40 cellular contexts compared by ENCODE assay signal in genomic region chr2:27520316-27520715, GRCh38. TPM values are rescaled to one million over a fixed set of nuclear protein-coding genes. Genes with fewer than 3 reads are reported as not detected.
"Had no signal": no experiment of that assay in that cellular context is flagged by ENCODE, and none has a peak within 500 bp of the region (broad histone marks: within the 10 kb centered on the region; RNA-seq: fewer than 3 reads in every experiment).

No MANE protein-coding gene starts in this region.

- H3K9me3 ChIP-seq: ascending aorta had no signal

- FAIRE-seq: TTC549 had no signal

- H3K4me1 Mint-ChIP-seq: activated B cell treated with CpG ODN at 0.5 μM for 24 hours; activated CD4-positive, alpha-beta T cell treated with anti-CD3 and anti-CD28 coated beads, Interleukin-2, amount 10 ng/mL, durations not matched to agents 24 days and 14 days; activated naive CD8-positive, alpha-beta T cell treated with anti-CD3 and anti-CD28 coated beads, Interleukin-2, amount 10 ng/mL, durations not matched to agents 7 days and 5 days; activated naive CD8-positive, alpha-beta T cell treated with anti-CD3 and anti-CD28 coated beads, Interleukin-2, amount 50 U/mL, for 24 hours; activated T-helper 17 cell treated with anti-CD3 and anti-CD28 coated beads, Interleukin-2, amount 50 U/mL, for 72 hours; brain; central memory CD8-positive, alpha-beta T cell had no signal

- H3K4me1 ChIP-seq: ascending aorta had no signal

- H3K27ac Mint-ChIP-seq: activated B cell treated with CpG ODN at 0.5 μM for 24 hours; activated CD4-positive, alpha-beta memory T cell treated with anti-CD3 and anti-CD28 coated beads for 36 hours; activated CD4-positive, alpha-beta T cell treated with anti-CD3 and anti-CD28 coated beads, Interleukin-2, amount 10 ng/mL, durations not matched to agents 24 days and 14 days; activated CD8-positive, alpha-beta T cell treated with anti-CD3 and anti-CD28 coated beads for 36 hours; activated naive CD4-positive, alpha-beta T cell treated with anti-CD3 and anti-CD28 coated beads for 36 hours; activated naive CD8-positive, alpha-beta T cell; activated naive CD8-positive, alpha-beta T cell treated with anti-CD3 and anti-CD28 coated beads, Interleukin-2, amount 10 ng/mL, durations not matched to agents 7 days and 5 days; activated naive CD8-positive, alpha-beta T cell treated with anti-CD3 and anti-CD28 coated beads, Interleukin-2, amount 50 U/mL, for 24 hours; activated T-cell treated with anti-CD3 and anti-CD28 coated beads, Interleukin-2, amount 50 U/mL, for 72 hours; activated T-helper 1 cell treated with anti-CD3 and anti-CD28 coated beads, Interleukin-12 subunit alpha, Interleukin-12 subunit beta, Interleukin-2, Interleukin-4 antibody, amounts not matched to agents 30 ng/mL and 10 ng/mL and 1 ng/mL, durations not matched to agents 14 hours and 24 hours and 36 hours; activated T-helper 17 cell treated with anti-CD3 and anti-CD28 coated beads, Interleukin-2, amount 50 U/mL, for 72 hours; brain; T-helper 1 cell treated with Interleukin-12 subunit alpha and Interleukin-12 subunit beta and Interleukin-4 antibody, amounts not matched to agents 30 μg/mL and 1 μg/mL, for 36 hours; T-helper 2 cell treated with Interferon-gamma antibody and Interleukin-4, amounts not matched to agents 5 μg/mL and 100 μg/mL, for 36 hours had no signal

- H3K4me3 ChIP-seq: ascending aorta, cardiac muscle cell had no signal

- H3K9me3 Mint-ChIP-seq: activated B cell treated with CpG ODN at 0.5 μM for 24 hours; activated CD4-positive, alpha-beta memory T cell treated with anti-CD3 and anti-CD28 coated beads for 36 hours; activated CD4-positive, alpha-beta T cell treated with anti-CD3 and anti-CD28 coated beads, Interleukin-2, amount 10 ng/mL, durations not matched to agents 24 days and 14 days; activated CD8-positive, alpha-beta T cell treated with anti-CD3 and anti-CD28 coated beads for 36 hours; activated naive CD4-positive, alpha-beta T cell treated with anti-CD3 and anti-CD28 coated beads for 36 hours; activated naive CD8-positive, alpha-beta T cell treated with anti-CD3 and anti-CD28 coated beads, Interleukin-2, amount 10 ng/mL, durations not matched to agents 7 days and 5 days; activated naive CD8-positive, alpha-beta T cell treated with anti-CD3 and anti-CD28 coated beads, Interleukin-2, amount 50 U/mL, for 24 hours; activated T-cell treated with anti-CD3 and anti-CD28 coated beads, Interleukin-2, amount 50 U/mL, for 4 hours; activated T-cell treated with anti-CD3 and anti-CD28 coated beads, Interleukin-2, amount 50 U/mL, for 72 hours; activated T-helper 1 cell treated with anti-CD3 and anti-CD28 coated beads, Interleukin-12 subunit alpha, Interleukin-12 subunit beta, Interleukin-2, Interleukin-4 antibody, amounts not matched to agents 30 ng/mL and 10 ng/mL and 1 ng/mL, durations not matched to agents 14 hours and 24 hours and 36 hours; activated T-helper 17 cell treated with anti-CD3 and anti-CD28 coated beads, Interleukin-2, amount 50 U/mL, for 72 hours; brain; central memory CD8-positive, alpha-beta T cell; T-helper 1 cell treated with Interleukin-12 subunit alpha and Interleukin-12 subunit beta and Interleukin-4 antibody, amounts not matched to agents 30 μg/mL and 1 μg/mL, for 36 hours; T-helper 2 cell treated with Interferon-gamma antibody and Interleukin-4, amounts not matched to agents 5 μg/mL and 100 μg/mL, for 36 hours had no signal

- DNase-seq: activated B cell treated with CpG ODN at 0.5 μM for 24 hours; activated CD4-positive, alpha-beta memory T cell treated with anti-CD3 and anti-CD28 coated beads for 36 hours; activated CD4-positive, alpha-beta T cell treated with anti-CD3 and anti-CD28 coated beads for 4 hours; activated CD4-positive, alpha-beta T cell treated with anti-CD3 and anti-CD28 coated beads, Interleukin-2, amount 10 ng/mL, durations not matched to agents 24 days and 14 days; activated CD4-positive, alpha-beta T cell treated with anti-CD3 and anti-CD28 coated beads, Interleukin-2, amount 50 U/mL, for 1 hour; activated CD4-positive, alpha-beta T cell treated with anti-CD3 and anti-CD28 coated beads, Interleukin-2, amount 50 U/mL, for 4 hours; activated CD4-positive, CD25-positive, alpha-beta regulatory T cell treated with anti-CD3 and anti-CD28 coated beads, Interleukin-2, amount 50 U/mL, for 72 hours; activated CD8-positive, alpha-beta memory T cell treated with anti-CD3 and anti-CD28 coated beads, Interleukin-2, amount 50 U/mL, for 4 hours; activated CD8-positive, alpha-beta T cell treated with anti-CD3 and anti-CD28 coated beads for 36 hours; activated effector memory CD4-positive, alpha-beta T cell treated with anti-CD3 and anti-CD28 coated beads, Interleukin-2, amount 50 U/mL, for 16 hours; activated gamma-delta T cell treated with Interleukin-2 at 50 U/mL for 16 hours; activated naive CD4-positive, alpha-beta T cell; activated naive CD4-positive, alpha-beta T cell treated with anti-CD3 and anti-CD28 coated beads for 36 hours; activated naive CD4-positive, alpha-beta T cell treated with anti-CD3 and anti-CD28 coated beads, Interleukin-2, amount 50 U/mL, for 16 hours; activated naive CD8-positive, alpha-beta T cell treated with anti-CD3 and anti-CD28 coated beads, Interleukin-2, amount 10 ng/mL, durations not matched to agents 7 days and 5 days; activated naive CD8-positive, alpha-beta T cell treated with anti-CD3 and anti-CD28 coated beads, Interleukin-2, amount 50 U/mL, for 24 hours; activated T-cell treated with anti-CD3 and anti-CD28 coated beads for 4 hours; activated T-cell treated with anti-CD3 and anti-CD28 coated beads, Interleukin-2, amount 50 U/mL, for 1 hour; activated T-cell treated with anti-CD3 and anti-CD28 coated beads, Interleukin-2, amount 50 U/mL, for 4 hours; activated T-cell treated with anti-CD3 and anti-CD28 coated beads, Interleukin-2, amount 50 U/mL, for 72 hours; amygdala; anterior cingulate cortex; caudate nucleus; cerebellar nuclear complex; T-helper 1 cell; T-helper 2 cell; T-helper 9 cell had no signal

- H3K27ac ChIP-seq: ascending aorta, cardiac muscle cell, VCaP had no signal

- H3K27me3 ChIP-seq: ascending aorta, cardiac muscle cell had no signal

- H3K36me3 ChIP-seq: ascending aorta, cardiac muscle cell had no signal

- H3K36me3 Mint-ChIP-seq: activated CD4-positive, alpha-beta memory T cell treated with anti-CD3 and anti-CD28 coated beads for 36 hours; activated naive CD8-positive, alpha-beta T cell; activated naive CD8-positive, alpha-beta T cell treated with anti-CD3 and anti-CD28 coated beads, Interleukin-2, amount 10 ng/mL, durations not matched to agents 7 days and 5 days; brain had no signal

- H3K4me3 Mint-ChIP-seq: activated B cell treated with CpG ODN at 0.5 μM for 24 hours; activated CD4-positive, alpha-beta memory T cell treated with anti-CD3 and anti-CD28 coated beads for 36 hours; activated CD4-positive, alpha-beta T cell treated with anti-CD3 and anti-CD28 coated beads, Interleukin-2, amount 10 ng/mL, durations not matched to agents 24 days and 14 days; activated CD8-positive, alpha-beta T cell treated with anti-CD3 and anti-CD28 coated beads for 36 hours; activated naive CD4-positive, alpha-beta T cell treated with anti-CD3 and anti-CD28 coated beads for 36 hours; activated naive CD8-positive, alpha-beta T cell; activated naive CD8-positive, alpha-beta T cell treated with anti-CD3 and anti-CD28 coated beads, Interleukin-2, amount 10 ng/mL, durations not matched to agents 7 days and 5 days; activated naive CD8-positive, alpha-beta T cell treated with anti-CD3 and anti-CD28 coated beads, Interleukin-2, amount 50 U/mL, for 24 hours; activated T-cell treated with anti-CD3 and anti-CD28 coated beads, Interleukin-2, amount 50 U/mL, for 4 hours; activated T-cell treated with anti-CD3 and anti-CD28 coated beads, Interleukin-2, amount 50 U/mL, for 72 hours; activated T-helper 1 cell treated with anti-CD3 and anti-CD28 coated beads, Interleukin-12 subunit alpha, Interleukin-12 subunit beta, Interleukin-2, Interleukin-4 antibody, amounts not matched to agents 30 ng/mL and 10 ng/mL and 1 ng/mL, durations not matched to agents 14 hours and 24 hours and 36 hours; activated T-helper 17 cell treated with anti-CD3 and anti-CD28 coated beads, Interleukin-2, amount 50 U/mL, for 72 hours; brain; central memory CD8-positive, alpha-beta T cell; T-helper 1 cell treated with Interleukin-12 subunit alpha and Interleukin-12 subunit beta and Interleukin-4 antibody, amounts not matched to agents 30 μg/mL and 1 μg/mL, for 36 hours; T-helper 2 cell treated with Interferon-gamma antibody and Interleukin-4, amounts not matched to agents 5 μg/mL and 100 μg/mL, for 36 hours had no signal

- ATAC-seq: activated CD8-positive, alpha-beta T cell treated with anti-CD3 and anti-CD28 coated beads for 36 hours; activated naive CD8-positive, alpha-beta T cell treated with anti-CD3 and anti-CD28 coated beads, Interleukin-2, amount 50 U/mL, for 24 hours; activated T-cell treated with anti-CD3 and anti-CD28 coated beads, Interleukin-2, amount 50 U/mL, for 4 hours; activated T-cell treated with anti-CD3 and anti-CD28 coated beads, Interleukin-2, amount 50 U/mL, for 72 hours; activated T-helper 17 cell treated with anti-CD3 and anti-CD28 coated beads, Interleukin-2, amount 50 U/mL, for 72 hours had no signal

RNA-seq across cellular contexts. Expression of gene GCKR, which starts 23.7 kb away (rescaled TPM):
- total RNA-seq: activated B cell treated with CpG ODN at 0.5 μM for 24 hours; activated CD4-positive, alpha-beta memory T cell treated with anti-CD3 and anti-CD28 coated beads for 36 hours; activated CD4-positive, alpha-beta T cell treated with anti-CD3 and anti-CD28 coated beads, Interleukin-2, amount 10 ng/mL, durations not matched to agents 24 days and 14 days; activated CD8-positive, alpha-beta memory T cell treated with anti-CD3 and anti-CD28 coated beads for 36 hours; activated CD8-positive, alpha-beta T cell treated with anti-CD3 and anti-CD28 coated beads for 36 hours; activated naive CD4-positive, alpha-beta T cell treated with anti-CD3 and anti-CD28 coated beads for 36 hours; activated naive CD8-positive, alpha-beta T cell treated with anti-CD3 and anti-CD28 coated beads, Interleukin-2, amount 10 ng/mL, durations not matched to agents 7 days and 5 days; activated T-cell treated with anti-CD3 and anti-CD28 coated beads, Interleukin-2, amount 50 U/mL, for 4 hours; activated T-cell treated with anti-CD3 and anti-CD28 coated beads, Interleukin-2, amount 50 U/mL, for 72 hours; activated T-helper 1 cell treated with anti-CD3 and anti-CD28 coated beads, Interleukin-12 subunit alpha, Interleukin-12 subunit beta, Interleukin-2, Interleukin-4 antibody, amounts not matched to agents 30 ng/mL and 10 ng/mL and 1 ng/mL, durations not matched to agents 14 hours and 24 hours and 36 hours; activated T-helper 17 cell treated with anti-CD3 and anti-CD28 coated beads, Interleukin-2, amount 50 U/mL, for 72 hours; ascending aorta; bronchial epithelial cell; cardiac muscle cell had no signal
- polyA plus RNA-seq: cardiac muscle cell had no signal

RNA-seq across cellular contexts. Expression of gene FNDC4, which starts 25.3 kb away (rescaled TPM):
- total RNA-seq: activated B cell treated with CpG ODN at 0.5 μM for 24 hours; activated CD4-positive, alpha-beta T cell treated with anti-CD3 and anti-CD28 coated beads, Interleukin-2, amount 10 ng/mL, durations not matched to agents 24 days and 14 days; activated CD8-positive, alpha-beta memory T cell treated with anti-CD3 and anti-CD28 coated beads for 36 hours; activated CD8-positive, alpha-beta T cell treated with anti-CD3 and anti-CD28 coated beads for 36 hours; activated naive CD4-positive, alpha-beta T cell treated with anti-CD3 and anti-CD28 coated beads for 36 hours; activated naive CD8-positive, alpha-beta T cell treated with anti-CD3 and anti-CD28 coated beads, Interleukin-2, amount 10 ng/mL, durations not matched to agents 7 days and 5 days had no signal
